ENCODE assay signal across 18 cellular contexts in the genomic region with DNA sequence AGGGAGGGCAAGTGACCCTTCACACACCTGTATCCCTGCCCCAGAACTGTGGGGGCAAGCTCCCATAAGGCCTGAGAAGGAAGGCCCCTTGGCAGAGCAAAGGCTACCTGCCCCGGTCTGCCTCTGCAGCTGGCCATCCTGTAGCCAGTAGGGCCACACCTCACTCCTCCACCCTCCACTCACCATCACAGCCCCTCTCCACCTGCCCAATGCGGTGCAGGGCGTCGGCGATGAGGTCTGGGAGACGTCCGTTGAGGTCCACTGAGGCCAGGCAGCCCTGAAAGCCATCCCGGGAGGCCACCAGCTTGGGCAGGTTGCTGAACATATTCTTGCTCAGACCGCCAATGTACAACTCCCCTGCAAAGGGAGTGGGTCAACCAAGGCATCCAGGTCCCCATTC. TPM values are rescaled to one million over a fixed set of nuclear protein-coding genes. Genes with fewer than 3 reads are reported as not detected.
DNase-seq lines count a peak whose midpoint lies in the region; ATAC-seq and TF ChIP-seq lines count a peak whose summit lies in the region.
"Had no signal": no experiment of that assay in that cellular context is flagged by ENCODE, and none has a peak within 500 bp of the region (broad histone marks: within the 10 kb centered on the region; RNA-seq: fewer than 3 reads in every experiment).

No MANE protein-coding gene starts in this region.

- peaks cover 17% of the 10 kb centered on the region for H3K27me3 Mint-ChIP-seq in neural progenitor cell (ENCODE audit: insufficient read depth, low read depth)
- peaks cover 55% of the 10 kb centered on the region for H3K27me3 Mint-ChIP-seq in activated T-cell treated with anti-CD3 and anti-CD28 coated beads, Interleukin-2, amount 50 U/mL, for 24 hours
- H3K27me3 Mint-ChIP-seq in T-helper 2 cell treated with Interferon-gamma antibody and Interleukin-4, amounts not matched to agents 5 μg/mL and 100 μg/mL, for 36 hours (ENCODE audit: low read depth): peaks cover 37% of the 10 kb centered on the region

- H3K9me3 ChIP-seq in Loucy (ENCODE audit: insufficient read depth, low read depth, low read length) (no peaks in the 10 kb centered on the region), neural progenitor cell (ENCODE audit: low read depth) (no peaks in the 10 kb centered on the region)

- H3K79me2 ChIP-seq in Loucy (ENCODE audit: insufficient read depth, low read length) (peaks cover 5% of the 10 kb centered on the region; the same call in 1 of the 2 replicates), neural progenitor cell (ENCODE audit: low read depth) (no peaks in the 10 kb centered on the region)

- no peaks in the 10 kb centered on the region for H3K9me2 ChIP-seq in Loucy (replicated peaks; ENCODE audit: low read depth, low read length)

- H3K27ac ChIP-seq in neural progenitor cell: no peak overlapping the region

- TF ChIP-seq CTCF in Loucy (conservative IDR thresholded peaks at IDR 0.05; ENCODE audit: low read length): no peak
- no peak for TF ChIP-seq CTCF in neural progenitor cell (IDR thresholded peaks at IDR 0.05)

- ATAC-seq in sciatic nerve (no peak), GM18868 (IDR thresholded peaks at IDR 0.05; ENCODE audit: unreplicated experiment) (no peak)

- peak overlapping the region; percentile 29 for H3K9ac ChIP-seq in Loucy (ENCODE audit: low read depth, low read length, poor library complexity, severe bottlenecking)
- no peak overlapping the region for H3K9ac ChIP-seq in neural progenitor cell

- no peaks in the 10 kb centered on the region for H4K20me1 ChIP-seq in Loucy (ENCODE audit: insufficient read depth, low read length, poor library complexity, severe bottlenecking)
- H4K20me1 ChIP-seq in neural progenitor cell (ENCODE audit: low read depth): no peaks in the 10 kb centered on the region

- no peaks in the 10 kb centered on the region for H3K36me3 ChIP-seq in Loucy (ENCODE audit: insufficient read depth, low read length)
- H3K36me3 ChIP-seq in neural progenitor cell: no peaks in the 10 kb centered on the region

- H3K4me1 Mint-ChIP-seq in neural progenitor cell: peaks cover 37% of the 10 kb centered on the region
- peaks cover 4% of the 10 kb centered on the region for H3K4me1 Mint-ChIP-seq in activated T-cell treated with anti-CD3 and anti-CD28 coated beads, Interleukin-2, amount 50 U/mL, for 24 hours (ENCODE audit: low read depth)
- H3K4me1 Mint-ChIP-seq in T-helper 2 cell treated with Interferon-gamma antibody and Interleukin-4, amounts not matched to agents 5 μg/mL and 100 μg/mL, for 36 hours (ENCODE audit: low read depth): no peaks in the 10 kb centered on the region

- H3K27me3 ChIP-seq in Loucy (ENCODE audit: insufficient read depth, low read length, poor library complexity, severe bottlenecking): no peaks in the 10 kb centered on the region
- peaks cover 17% of the 10 kb centered on the region for H3K27me3 ChIP-seq in neural progenitor cell

- H3K4me1 ChIP-seq in Loucy (ENCODE audit: insufficient read depth, low read length, poor library complexity, severe bottlenecking) (peaks cover 45% of the 10 kb centered on the region), neural progenitor cell (peaks cover 14% of the 10 kb centered on the region)

- H3K27ac Mint-ChIP-seq in neural progenitor cell: no peak overlapping the region
- no peak overlapping the region for H3K27ac Mint-ChIP-seq in activated T-cell treated with anti-CD3 and anti-CD28 coated beads, Interleukin-2, amount 50 U/mL, for 24 hours
- H3K27ac Mint-ChIP-seq in T-helper 2 cell treated with Interferon-gamma antibody and Interleukin-4, amounts not matched to agents 5 μg/mL and 100 μg/mL, for 36 hours: no peak overlapping the region
- H3K27ac Mint-ChIP-seq: CD4-positive, alpha-beta memory T cell had no signal

- H3K4me2 ChIP-seq in Loucy (ENCODE audit: low read depth, low read length, poor library complexity, severe bottlenecking): no peak overlapping the region
- H3K4me2 ChIP-seq in neural progenitor cell: no peak overlapping the region

- H3K4me3 ChIP-seq in Loucy (ENCODE audit: low read length, poor library complexity, severe bottlenecking) (no peak overlapping the region), neural progenitor cell (no peak overlapping the region)

- H3K9me3 Mint-ChIP-seq in neural progenitor cell: no peaks in the 10 kb centered on the region
- no peaks in the 10 kb centered on the region for H3K9me3 Mint-ChIP-seq in activated T-cell treated with anti-CD3 and anti-CD28 coated beads, Interleukin-2, amount 50 U/mL, for 24 hours
- H3K9me3 Mint-ChIP-seq in T-helper 2 cell treated with Interferon-gamma antibody and Interleukin-4, amounts not matched to agents 5 μg/mL and 100 μg/mL, for 36 hours: no peaks in the 10 kb centered on the region
- H3K9me3 Mint-ChIP-seq: CD4-positive, alpha-beta memory T cell had no signal

- no peaks in the 10 kb centered on the region for H3F3A ChIP-seq in Loucy (ENCODE audit: low read depth)
- H3F3A ChIP-seq in neural progenitor cell (ENCODE audit: low read depth): peaks cover 15% of the 10 kb centered on the region

- H3K4me3 Mint-ChIP-seq in neural progenitor cell: peak overlapping the region; percentile 41
- no peak overlapping the region for H3K4me3 Mint-ChIP-seq in activated T-cell treated with anti-CD3 and anti-CD28 coated beads, Interleukin-2, amount 50 U/mL, for 24 hours
- H3K4me3 Mint-ChIP-seq in T-helper 2 cell treated with Interferon-gamma antibody and Interleukin-4, amounts not matched to agents 5 μg/mL and 100 μg/mL, for 36 hours: no peak overlapping the region
- H3K4me3 Mint-ChIP-seq: CD4-positive, alpha-beta memory T cell had no signal

- H2AFZ ChIP-seq in Loucy (ENCODE audit: low read length) (no peak overlapping the region), neural progenitor cell (replicated peaks) (no peak overlapping the region)

- H3K36me3 Mint-ChIP-seq in neural progenitor cell: no peaks in the 10 kb centered on the region
- no peaks in the 10 kb centered on the region for H3K36me3 Mint-ChIP-seq in activated T-cell treated with anti-CD3 and anti-CD28 coated beads, Interleukin-2, amount 50 U/mL, for 24 hours (ENCODE audit: low read depth)
- no peaks in the 10 kb centered on the region for H3K36me3 Mint-ChIP-seq in T-helper 2 cell treated with Interferon-gamma antibody and Interleukin-4, amounts not matched to agents 5 μg/mL and 100 μg/mL, for 36 hours (ENCODE audit: low read depth)
- H3K36me3 Mint-ChIP-seq: CD4-positive, alpha-beta memory T cell had no signal

- no peak for DNase-seq in neural progenitor cell (ENCODE audit: low spot score)
- DNase-seq in sciatic nerve (ENCODE audit: low spot score): peak; percentile 53
- DNase-seq in activated T-cell treated with anti-CD3 and anti-CD28 coated beads, Interleukin-2, amount 50 U/mL, for 24 hours: no peak
- no peak for DNase-seq in T-helper 2 cell treated with Interferon-gamma antibody and Interleukin-4, amounts not matched to agents 5 μg/mL and 100 μg/mL, for 36 hours (ENCODE audit: low spot score)
- DNase-seq: Calu3; CD4-positive, alpha-beta memory T cell; COR-L47; DMS79 treated with DMSO at 0.1 percent for 48 hours; GF-D8; GOT3; H7; HCEC 1CT had no signal

- intact Hi-C loops in sciatic nerve (cut with DNase I): loop anchor here (10.0 kb wide), 1 partner anchor 204 kb away; no protein-coding TSS in a partner anchor

RNA-seq across cellular contexts. Expression of a gene that starts 57.5 kb away (rescaled TPM):
- total RNA-seq in neural progenitor cell (ENCODE audit: low replicate concordance) (not detected in 2 replicates), sciatic nerve (not detected)
- total RNA-seq: A172; A673; Calu3; CD4-positive, alpha-beta memory T cell; Daoy; G401; H7 had no signal
